In genomic region chr13:30928971-30929370, GRCh38 we compare ENCODE assay signal across 28 cellular contexts. TPM values are rescaled to one million over a fixed set of nuclear protein-coding genes. Genes with fewer than 3 reads are reported as not detected.
"Had no signal": no experiment of that assay in that cellular context is flagged by ENCODE, and none has a peak within 500 bp of the region (broad histone marks: within the 10 kb centered on the region; RNA-seq: fewer than 3 reads in every experiment).

No MANE protein-coding gene starts in this region.

- ATAC-seq: activated T-cell treated with anti-CD3 and anti-CD28 coated beads, Interleukin-2, amount 50 U/mL, for 72 hours; Panc1; Right ventricle myocardium inferior; T-cell had no signal

- FAIRE-seq: TTC549 had no signal

- H3K27ac Mint-ChIP-seq: activated B cell treated with CpG ODN at 0.5 μM for 24 hours; activated CD4-positive, alpha-beta T cell treated with anti-CD3 and anti-CD28 coated beads, Interleukin-2, amount 10 ng/mL, durations not matched to agents 24 days and 14 days; activated naive CD8-positive, alpha-beta T cell treated with anti-CD3 and anti-CD28 coated beads, Interleukin-2, amount 10 ng/mL, durations not matched to agents 7 days and 5 days; activated T-cell treated with anti-CD3 and anti-CD28 coated beads, Interleukin-2, amount 50 U/mL, for 72 hours; T-cell had no signal

- H3K36me3 Mint-ChIP-seq: T-cell had no signal

- H3K27me3 ChIP-seq: adrenal gland had no signal

- H3K36me3 ChIP-seq: adrenal gland had no signal

- H3K4me3 Mint-ChIP-seq: activated B cell treated with CpG ODN at 0.5 μM for 24 hours; activated CD4-positive, alpha-beta T cell treated with anti-CD3 and anti-CD28 coated beads, Interleukin-2, amount 10 ng/mL, durations not matched to agents 24 days and 14 days; activated naive CD8-positive, alpha-beta T cell treated with anti-CD3 and anti-CD28 coated beads, Interleukin-2, amount 10 ng/mL, durations not matched to agents 7 days and 5 days; activated T-cell treated with anti-CD3 and anti-CD28 coated beads, Interleukin-2, amount 50 U/mL, for 72 hours; T-cell had no signal

- H3K9me3 Mint-ChIP-seq: activated B cell treated with CpG ODN at 0.5 μM for 24 hours; activated CD4-positive, alpha-beta T cell treated with anti-CD3 and anti-CD28 coated beads, Interleukin-2, amount 10 ng/mL, durations not matched to agents 24 days and 14 days; activated T-cell treated with anti-CD3 and anti-CD28 coated beads, Interleukin-2, amount 50 U/mL, for 72 hours; T-cell had no signal

- H3K4me1 Mint-ChIP-seq: activated B cell treated with CpG ODN at 0.5 μM for 24 hours had no signal

- H3K4me3 ChIP-seq: adrenal gland, SK-N-MC had no signal

- H3K4me1 ChIP-seq: adrenal gland had no signal

- DNase-seq: activated B cell treated with CpG ODN at 0.5 μM for 24 hours; activated CD4-positive, alpha-beta T cell treated with anti-CD3 and anti-CD28 coated beads for 1 hour; activated CD4-positive, alpha-beta T cell treated with anti-CD3 and anti-CD28 coated beads, Interleukin-2, amount 10 ng/mL, durations not matched to agents 24 days and 14 days; activated CD4-positive, alpha-beta T cell treated with anti-CD3 and anti-CD28 coated beads, Interleukin-2, amount 50 U/mL, for 48 hours; activated CD8-positive, alpha-beta memory T cell treated with anti-CD3 and anti-CD28 coated beads for 24 hours; activated naive CD4-positive, alpha-beta T cell treated with anti-CD3 and anti-CD28 coated beads, Interleukin-2, amount 50 U/mL, for 16 hours; activated naive CD8-positive, alpha-beta T cell treated with anti-CD3 and anti-CD28 coated beads, Interleukin-2, amount 10 ng/mL, durations not matched to agents 7 days and 5 days; activated T-cell treated with anti-CD3 and anti-CD28 coated beads, Interleukin-2, amount 50 U/mL, for 72 hours; adrenal gland; anterior cingulate cortex; Kasumi-1; KBM-7; NCI-H1048; NCI-H1930; NCI-H2171; NCI-H2227 treated with DMSO at 0.1 percent for 48 hours; NCI-H69; NK-92 treated with Interleukin-12 subunit alpha and Interleukin-12 subunit beta, amount 100 ng/mL, for 24 hours; OCI-M1; RPMI8226; T-cell; T-helper 2 cell; T1000 had no signal

- H3K9me3 ChIP-seq: adrenal gland had no signal

- H3K27ac ChIP-seq: adrenal gland, SK-N-MC had no signal

RNA-seq across cellular contexts. Expression of gene TEX26, which starts 3.5 kb away (rescaled TPM):
- total RNA-seq: activated B cell treated with CpG ODN at 0.5 μM for 24 hours; activated CD4-positive, alpha-beta T cell treated with anti-CD3 and anti-CD28 coated beads, Interleukin-2, amount 10 ng/mL, durations not matched to agents 24 days and 14 days; activated naive CD8-positive, alpha-beta T cell treated with anti-CD3 and anti-CD28 coated beads, Interleukin-2, amount 10 ng/mL, durations not matched to agents 7 days and 5 days; activated T-cell treated with anti-CD3 and anti-CD28 coated beads, Interleukin-2, amount 50 U/mL, for 72 hours; NCI-H460; Right ventricle myocardium inferior; T-cell had no signal

RNA-seq across cellular contexts. Expression of gene MEDAG, which starts 22.9 kb away (rescaled TPM):
- total RNA-seq: activated B cell treated with CpG ODN at 0.5 μM for 24 hours; activated CD4-positive, alpha-beta T cell treated with anti-CD3 and anti-CD28 coated beads, Interleukin-2, amount 10 ng/mL, durations not matched to agents 24 days and 14 days; activated naive CD8-positive, alpha-beta T cell treated with anti-CD3 and anti-CD28 coated beads, Interleukin-2, amount 10 ng/mL, durations not matched to agents 7 days and 5 days; NCI-H460; T-cell had no signal
